Comparison of ENCODE assay signal across 21 cellular contexts in the genomic region with DNA sequence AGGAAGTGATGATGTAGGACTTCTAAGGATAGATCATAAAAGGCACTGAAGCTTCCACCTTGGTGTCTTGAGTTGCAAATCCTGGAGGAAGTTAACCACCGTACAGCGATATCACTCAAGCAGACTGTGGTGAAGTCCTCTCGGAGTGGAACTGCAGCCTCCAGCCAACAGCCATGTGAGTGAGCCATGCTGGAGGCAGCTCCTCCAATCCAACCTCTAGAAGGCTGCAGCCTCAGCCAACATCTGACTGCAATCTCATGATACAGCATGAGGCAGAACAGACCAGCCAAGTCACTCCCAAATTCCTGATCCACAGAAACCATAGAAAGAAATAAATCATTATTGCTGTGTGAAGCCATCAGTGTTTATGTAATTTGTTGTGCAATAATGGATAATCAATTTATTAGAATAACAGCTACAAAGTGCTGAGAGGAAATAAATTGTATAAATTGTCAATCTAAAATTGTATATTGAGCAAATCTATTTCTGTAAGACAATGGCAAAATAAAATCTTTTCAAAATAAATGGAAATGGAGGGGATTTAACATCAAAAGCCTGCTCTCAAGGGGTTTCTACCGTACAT.
"Had no signal": no experiment of that assay in that cellular context is flagged by ENCODE, and none has a peak within 500 bp of the region (broad histone marks: within the 10 kb centered on the region; RNA-seq: fewer than 3 reads in every experiment).

No MANE protein-coding gene starts in this region.

- DNase-seq: activated CD4-positive, alpha-beta T cell treated with anti-CD3 and anti-CD28 coated beads, Interleukin-2, amount 50 U/mL, for 48 hours; activated naive CD8-positive, alpha-beta T cell treated with anti-CD3 and anti-CD28 coated beads for 36 hours; amniotic stem cell; cerebellar nuclear complex; effector CD4-positive, alpha-beta T cell; erythroblast; heart left ventricle; left cardiac atrium; nephron progenitor cell; nucleus accumbens; posterior cingulate gyrus; retina; spleen; stimulated activated CD4-positive, alpha-beta T cell treated with anti-CD3 and anti-CD28 coated beads, Interleukin-4, amount 100 ng/mL, for 1 hour; stimulated activated naive CD4-positive, alpha-beta T cell; T-helper 1 cell; upper lobe of right lung had no signal

- H3K36me3 ChIP-seq: gastroesophageal sphincter, heart left ventricle, SJSA1, spleen, upper lobe of right lung had no signal

- ATAC-seq: gastroesophageal sphincter, heart left ventricle, left cardiac atrium, upper lobe of right lung had no signal

- H3K27ac ChIP-seq: gastroesophageal sphincter, heart left ventricle, SJSA1, spleen, upper lobe of right lung had no signal

- H3K4me3 ChIP-seq: gastroesophageal sphincter, heart left ventricle, SJSA1, spleen, upper lobe of right lung had no signal

- H3K27me3 ChIP-seq: gastroesophageal sphincter, heart left ventricle, SJSA1, upper lobe of right lung had no signal

- FAIRE-seq: bronchial epithelial cell, islet of Langerhans had no signal

- H3K9me3 ChIP-seq: gastroesophageal sphincter, heart left ventricle, SJSA1, upper lobe of right lung had no signal
